8 cellular contexts compared by ENCODE assay signal in genomic region chr3:43286115-43286885, GRCh38. TPM values are rescaled to one million over a fixed set of nuclear protein-coding genes. Genes with fewer than 3 reads are reported as not detected.
A peak's percentile ranks its signal among the peaks of the same experiment; 100 is the strongest.
DNase-seq lines count a peak whose midpoint lies in the region; ATAC-seq and TF ChIP-seq lines count a peak whose summit lies in the region.

A gene with protein sequence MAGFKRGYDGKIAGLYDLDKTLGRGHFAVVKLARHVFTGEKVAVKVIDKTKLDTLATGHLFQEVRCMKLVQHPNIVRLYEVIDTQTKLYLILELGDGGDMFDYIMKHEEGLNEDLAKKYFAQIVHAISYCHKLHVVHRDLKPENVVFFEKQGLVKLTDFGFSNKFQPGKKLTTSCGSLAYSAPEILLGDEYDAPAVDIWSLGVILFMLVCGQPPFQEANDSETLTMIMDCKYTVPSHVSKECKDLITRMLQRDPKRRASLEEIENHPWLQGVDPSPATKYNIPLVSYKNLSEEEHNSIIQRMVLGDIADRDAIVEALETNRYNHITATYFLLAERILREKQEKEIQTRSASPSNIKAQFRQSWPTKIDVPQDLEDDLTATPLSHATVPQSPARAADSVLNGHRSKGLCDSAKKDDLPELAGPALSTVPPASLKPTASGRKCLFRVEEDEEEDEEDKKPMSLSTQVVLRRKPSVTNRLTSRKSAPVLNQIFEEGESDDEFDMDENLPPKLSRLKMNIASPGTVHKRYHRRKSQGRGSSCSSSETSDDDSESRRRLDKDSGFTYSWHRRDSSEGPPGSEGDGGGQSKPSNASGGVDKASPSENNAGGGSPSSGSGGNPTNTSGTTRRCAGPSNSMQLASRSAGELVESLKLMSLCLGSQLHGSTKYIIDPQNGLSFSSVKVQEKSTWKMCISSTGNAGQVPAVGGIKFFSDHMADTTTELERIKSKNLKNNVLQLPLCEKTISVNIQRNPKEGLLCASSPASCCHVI (plus strand): TSS chr3:43286540. CDS start chr3:43303204, 16,664 bp downstream.

- H3K4me3 ChIP-seq in KMS-11 (IDR thresholded peaks at IDR 0.05; ENCODE audit: insufficient read depth, low read depth, low read length): no peak within 1 kb of the TSS
- H3K4me3 ChIP-seq in ovary: peak within 1 kb of the TSS; percentile 60
- H3K4me3 ChIP-seq in thymus (ENCODE audit: low read length): peak within 1 kb of the TSS; percentile 99

- no peaks in the 10 kb centered on the region for H3K36me3 ChIP-seq in KMS-11 (ENCODE audit: insufficient read depth)
- no peaks in the 10 kb centered on the region for H3K36me3 ChIP-seq in ovary
- peaks cover 3% of the 10 kb centered on the region for H3K36me3 ChIP-seq in thymus (ENCODE audit: control insufficient read depth, insufficient read depth)

- peaks cover 19% of the 10 kb centered on the region for H3K4me1 Mint-ChIP-seq in glutamatergic neuron (ENCODE audit: low read depth, unreplicated experiment)

- peak within 1 kb of the TSS; percentile 76 for H3K4me2 ChIP-seq in KMS-11

- H3K79me2 ChIP-seq in KMS-11 (ENCODE audit: insufficient read depth, low read depth): peaks cover 21% of the 10 kb centered on the region; the same call in 1 of the 2 replicates

- H3K4me3 Mint-ChIP-seq in glutamatergic neuron (ENCODE audit: unreplicated experiment): peak within 1 kb of the TSS; percentile 97

- no peak within 1 kb of the TSS for H3K27ac ChIP-seq in KMS-11
- H3K27ac ChIP-seq in ovary: peak within 1 kb of the TSS; percentile 77 to 91
- peak within 1 kb of the TSS; percentile 98 for H3K27ac ChIP-seq in thymus (ENCODE audit: low read depth)

- H3K27me3 ChIP-seq in KMS-11 (ENCODE audit: insufficient read depth, low read depth) (no peaks in the 10 kb centered on the region), ovary (no peaks in the 10 kb centered on the region), thymus (ENCODE audit: control insufficient read depth, insufficient read depth) (no peaks in the 10 kb centered on the region)

- H3K27ac Mint-ChIP-seq in activated naive CD4-positive, alpha-beta T cell treated with anti-CD3 and anti-CD28 coated beads, Interleukin-2, amount 50 U/mL, for 72 hours: peak within 1 kb of the TSS; percentile 92 to 96
- H3K27ac Mint-ChIP-seq in glutamatergic neuron (ENCODE audit: unreplicated experiment): peak within 1 kb of the TSS; percentile 91

- peak; percentile 84 for TF ChIP-seq POLR2A in ovary (IDR thresholded peaks at IDR 0.05)

- peak within 1 kb of the TSS; percentile 35; the same call in 1 of the 2 replicates for H3K9ac ChIP-seq in KMS-11

- no peaks in the 10 kb centered on the region for H4K20me1 ChIP-seq in KMS-11 (ENCODE audit: insufficient read depth)

- WGBS in ovary, 3 donors: 1 to 2% (median 1%) methylated on average over 53 to 99 of the region's 99 CpGs
- under 1% methylated on average over 99 of the region's 99 CpGs for WGBS in thymus

- ATAC-seq in GM21717 (IDR thresholded peaks at IDR 0.05; ENCODE audit: unreplicated experiment): peak; percentile 68
- ATAC-seq in activated naive CD4-positive, alpha-beta T cell treated with anti-CD3 and anti-CD28 coated beads, Interleukin-2, amount 50 U/mL, for 72 hours: peak; percentile 87 to 89

- DNase-seq in ELF-1 (ENCODE audit: low read depth, low spot score) (peak; percentile 88), SKM-1 (lab: John Stamatoyannopoulos, UW; ENCODE audit: unreplicated experiment) (peak; percentile 59), glutamatergic neuron (peak; percentile 96), ovary (peak; percentile 87 to 96 (median 95))
- DNase-seq in activated naive CD4-positive, alpha-beta T cell treated with anti-CD3 and anti-CD28 coated beads, Interleukin-2, amount 50 U/mL, for 72 hours (ENCODE audit: low spot score in 2 of 2): peak; percentile 94 to 95

- H2AFZ ChIP-seq in KMS-11 (ENCODE audit: low read depth): peak within 1 kb of the TSS; percentile 64

- H3K9me3 ChIP-seq in ovary: no peaks in the 10 kb centered on the region
- H3K9me3 ChIP-seq in thymus (ENCODE audit: control insufficient read depth): no peaks in the 10 kb centered on the region

- no peaks in the 10 kb centered on the region for H3K9me3 Mint-ChIP-seq in activated naive CD4-positive, alpha-beta T cell treated with anti-CD3 and anti-CD28 coated beads, Interleukin-2, amount 50 U/mL, for 72 hours
- peaks cover 7% of the 10 kb centered on the region for H3K9me3 Mint-ChIP-seq in glutamatergic neuron (ENCODE audit: unreplicated experiment)

- no peak for TF ChIP-seq CTCF in KMS-11 (conservative IDR thresholded peaks at IDR 0.05; ENCODE audit: low read depth, low read length)
- TF ChIP-seq CTCF in glutamatergic neuron (IDR thresholded peaks at IDR 0.05; ENCODE audit: partially characterized antibody, unreplicated experiment): no peak
- no peak for TF ChIP-seq CTCF in ovary (IDR thresholded peaks at IDR 0.05)

- no peak for TF ChIP-seq EP300 in ovary (IDR thresholded peaks at IDR 0.05)

- H3K4me1 ChIP-seq in KMS-11 (ENCODE audit: low read depth, poor library complexity, severe bottlenecking) (peaks cover 14% of the 10 kb centered on the region), ovary (ENCODE audit: insufficient read depth) (peaks cover 13% of the 10 kb centered on the region), thymus (ENCODE audit: control insufficient read depth, insufficient read depth, low read length) (peaks cover 20% of the 10 kb centered on the region)

- intact Hi-C loops in ovary (cut with DNase I): no loop called here

- H3K27me3 Mint-ChIP-seq in glutamatergic neuron (ENCODE audit: unreplicated experiment): peaks cover 5% of the 10 kb centered on the region

- H3K36me3 Mint-ChIP-seq in activated naive CD4-positive, alpha-beta T cell treated with anti-CD3 and anti-CD28 coated beads, Interleukin-2, amount 50 U/mL, for 72 hours: peaks cover 0 to 14% of the 10 kb centered on the region in 2 donors
- H3K36me3 Mint-ChIP-seq in glutamatergic neuron (ENCODE audit: unreplicated experiment): no peaks in the 10 kb centered on the region

RNA-seq across cellular contexts. Expression of the gene that starts here (rescaled TPM):
- 10 to 100 TPM; 21.2 to 28.6 TPM for total RNA-seq in activated naive CD4-positive, alpha-beta T cell treated with anti-CD3 and anti-CD28 coated beads, Interleukin-2, amount 50 U/mL, for 72 hours
- total RNA-seq in glutamatergic neuron (ENCODE audit: unreplicated experiment) (21.3 TPM), ovary (10 to 100 TPM; 21.8 to 52.1 (median 35.0) TPM)
- polyA plus RNA-seq in ovary (10 to 100 TPM; 19.0 to 22.0 TPM), thymus (33.6 TPM)
